Comparison of ENCODE assay signal across 8 cellular contexts in the genomic region with DNA sequence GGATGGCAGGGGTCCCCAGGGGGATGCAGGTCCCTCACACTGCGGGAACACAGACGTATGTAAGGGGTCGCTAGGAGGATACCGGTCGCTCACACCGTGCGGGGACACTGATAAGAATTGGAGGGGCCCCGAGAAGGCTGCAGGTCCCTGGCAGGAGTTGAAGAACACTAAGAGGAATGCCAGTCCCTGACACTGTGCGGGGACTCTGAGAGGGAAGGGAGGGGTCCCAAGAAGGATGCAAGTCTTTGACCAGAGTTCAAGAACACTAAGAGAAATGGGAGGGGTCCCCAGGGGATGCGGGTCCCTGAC. TPM values are rescaled to one million over a fixed set of nuclear protein-coding genes. Genes with fewer than 3 reads are reported as not detected.
DNase-seq lines count a peak whose midpoint lies in the region; ATAC-seq, FAIRE-seq and TF ChIP-seq lines count a peak whose summit lies in the region.

No MANE protein-coding gene starts in this region.

- H3K36me3 Mint-ChIP-seq in central memory CD8-positive, alpha-beta T cell (ENCODE audit: insufficient read depth), result peaks cover 19% of the 10 kb centered on the region

- no peak for FAIRE-seq in urothelium cell line (lab: Jason Lieb, UNC)

- no peak for TF ChIP-seq CTCF in AG04450 (IDR thresholded peaks at IDR 0.05; ENCODE audit: low read depth, low read length)

- H3K9me3 Mint-ChIP-seq in central memory CD8-positive, alpha-beta T cell, result no peaks in the 10 kb centered on the region

- H3K27me3 ChIP-seq in AG04450 (ENCODE audit: control insufficient read depth, insufficient read depth, low read length) (no peaks in the 10 kb centered on the region), HUES48 (ENCODE audit: control insufficient read depth, insufficient read depth, low read length) (no peaks in the 10 kb centered on the region), muscle layer of duodenum (ENCODE audit: low read depth, low read length) (no peaks in the 10 kb centered on the region)

- CTCF ChIA-PET in AG04450 (lab: Charles Lee), result interaction anchor here (0.6 to 2.5 kb wide), 87 partner anchors 8 to 686 kb away, joined by 3 to 66 read pairs (median 5); no protein-coding TSS in a partner anchor

- peak overlapping the region; percentile 97 for H3K27ac Mint-ChIP-seq in central memory CD8-positive, alpha-beta T cell (ENCODE audit: low read depth)

- H3K9me3 ChIP-seq in AG04450 (ENCODE audit: control insufficient read depth, insufficient read depth, low read length), result no peaks in the 10 kb centered on the region; the same call in 1 of the 2 replicates
- H3K9me3 ChIP-seq in HUES48 (ENCODE audit: control insufficient read depth, insufficient read depth, low read length), result no peaks in the 10 kb centered on the region
- H3K9me3 ChIP-seq in muscle layer of duodenum (ENCODE audit: control insufficient read depth in 1 of 2, low read length in 2 of 2), result no peaks in the 10 kb centered on the region

- peaks cover 25% of the 10 kb centered on the region for H3K4me1 Mint-ChIP-seq in central memory CD8-positive, alpha-beta T cell

- peak overlapping the region; percentile 98 for H3K4me3 ChIP-seq in AG04450 (ENCODE audit: low read depth, low read length)
- peak overlapping the region; percentile 89 for H3K4me3 ChIP-seq in HUES48 (ENCODE audit: low read depth, low read length)
- H3K4me3 ChIP-seq in muscle layer of duodenum (ENCODE audit: low read depth in 1 of 2, low read length in 2 of 2), result peak overlapping the region; percentile 88 to 89

- no peaks in the 10 kb centered on the region for H3K27me3 Mint-ChIP-seq in central memory CD8-positive, alpha-beta T cell

- peaks cover 6% of the 10 kb centered on the region; the same call in 1 of the 2 replicates for H3K4me1 ChIP-seq in HUES48 (ENCODE audit: control insufficient read depth, insufficient read depth, low read length)
- H3K4me1 ChIP-seq in muscle layer of duodenum (ENCODE audit: control insufficient read depth in 1 of 2, insufficient read depth in 2 of 2, low read length in 2 of 2), result peaks cover 14 to 25% of the 10 kb centered on the region in 2 donors

- H3K9ac ChIP-seq in HUES48 (ENCODE audit: low read depth, low read length), result peak overlapping the region; percentile 65

- H3K36me3 ChIP-seq in HUES48 (ENCODE audit: control insufficient read depth, insufficient read depth, low read length) (peaks cover 29% of the 10 kb centered on the region), muscle layer of duodenum (ENCODE audit: control insufficient read depth in 1 of 2, insufficient read depth in 2 of 2, low read length in 2 of 2) (peaks cover 0 to 4% of the 10 kb centered on the region in 2 donors)

- H3K27ac ChIP-seq in AG04450 (ENCODE audit: low read depth, low read length) (no peak overlapping the region), HUES48 (ENCODE audit: low read depth, low read length) (no peak overlapping the region), muscle layer of duodenum (ENCODE audit: low read length) (peak overlapping the region; percentile 82)

- peak overlapping the region; percentile 93 for H3K4me3 Mint-ChIP-seq in central memory CD8-positive, alpha-beta T cell

- DNase-seq in AG04450 (ENCODE audit: low read depth, low spot score), result no peak
- no peak for DNase-seq in central memory CD8-positive, alpha-beta T cell (ENCODE audit: low spot score in 2 of 2)
- no peak for DNase-seq in urothelium cell line (ENCODE audit: low spot score)
- no peak for DNase-seq in GDM1 (lab: John Stamatoyannopoulos, UW)

- no peak for ATAC-seq in central memory CD8-positive, alpha-beta T cell (replicated peaks; ENCODE audit: extremely low read depth, poor library complexity, severe bottlenecking)
- ATAC-seq in GM21786 (IDR thresholded peaks at IDR 0.05; ENCODE audit: unreplicated experiment) (no peak), GM18520 (IDR thresholded peaks at IDR 0.05; ENCODE audit: unreplicated experiment) (no peak)

- POLR2A ChIA-PET in AG04450 (lab: Yijun Ruan, JAX), result interaction anchor here (0.9 to 1.0 kb wide), 2 partner anchors 714 to 721 kb away, joined by 3 to 6 read pairs; no protein-coding TSS in a partner anchor

RNA-seq across cellular contexts. Expression of gene ERCC4, which starts 0.5 kb away (rescaled TPM):
- polyA plus RNA-seq in AG04450 (2011; rRNA removed), result 9.8 and 11.4 TPM in 2 replicates
- polyA minus RNA-seq in AG04450 (2011; rRNA and poly(A)+ RNA removed), result 9.9 and 10.9 TPM in 2 replicates
